Comparison of ENCODE assay signal across 1 cellular context in the genomic region with DNA sequence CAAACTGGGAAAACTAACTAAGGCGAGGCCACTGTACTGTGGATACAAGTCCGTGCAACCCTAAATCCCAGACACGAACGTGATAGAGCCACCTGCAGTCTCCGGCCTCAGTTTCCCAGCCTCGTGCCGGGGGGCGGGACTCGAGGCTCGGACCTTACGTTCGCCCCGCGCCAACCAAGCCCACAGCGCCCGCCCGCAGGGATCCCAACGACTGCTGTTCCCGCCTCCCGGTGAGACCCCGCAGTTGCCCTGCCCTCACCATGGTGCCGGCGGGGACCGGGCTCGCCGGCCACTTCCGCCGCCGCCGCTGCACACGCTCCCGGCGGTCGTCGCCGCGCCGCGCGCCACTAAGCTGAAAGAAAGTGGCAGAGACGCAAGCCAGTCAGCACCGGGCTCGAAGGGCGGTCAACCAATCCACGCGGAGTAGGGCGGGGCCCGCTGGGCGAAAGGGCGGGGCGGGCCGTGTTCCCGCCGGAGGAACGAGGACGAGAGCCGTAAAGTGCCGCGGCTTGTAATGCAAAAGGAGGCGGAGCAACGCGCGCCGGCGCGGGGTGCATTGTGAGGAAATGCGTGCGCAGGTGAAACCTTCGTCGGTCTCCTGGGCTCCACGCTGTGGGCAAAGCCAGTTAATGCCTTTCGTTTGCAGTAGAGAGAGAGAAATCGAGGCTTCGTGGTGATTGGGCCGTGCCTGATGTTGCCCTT.
TF ChIP-seq lines count a peak whose summit lies in the region.

Gene LSM4 (minus strand): TSS at position 318 of the 702 bp plus-strand sequence. CDS start 56 bp downstream, at position 262.

TF ChIP-seq in HepG2, 621 proteins besides CTCF, POLR2A, EP300 and RAD21 (continued from another document and continues in another):
- TF ChIP-seq, protein P1, sequence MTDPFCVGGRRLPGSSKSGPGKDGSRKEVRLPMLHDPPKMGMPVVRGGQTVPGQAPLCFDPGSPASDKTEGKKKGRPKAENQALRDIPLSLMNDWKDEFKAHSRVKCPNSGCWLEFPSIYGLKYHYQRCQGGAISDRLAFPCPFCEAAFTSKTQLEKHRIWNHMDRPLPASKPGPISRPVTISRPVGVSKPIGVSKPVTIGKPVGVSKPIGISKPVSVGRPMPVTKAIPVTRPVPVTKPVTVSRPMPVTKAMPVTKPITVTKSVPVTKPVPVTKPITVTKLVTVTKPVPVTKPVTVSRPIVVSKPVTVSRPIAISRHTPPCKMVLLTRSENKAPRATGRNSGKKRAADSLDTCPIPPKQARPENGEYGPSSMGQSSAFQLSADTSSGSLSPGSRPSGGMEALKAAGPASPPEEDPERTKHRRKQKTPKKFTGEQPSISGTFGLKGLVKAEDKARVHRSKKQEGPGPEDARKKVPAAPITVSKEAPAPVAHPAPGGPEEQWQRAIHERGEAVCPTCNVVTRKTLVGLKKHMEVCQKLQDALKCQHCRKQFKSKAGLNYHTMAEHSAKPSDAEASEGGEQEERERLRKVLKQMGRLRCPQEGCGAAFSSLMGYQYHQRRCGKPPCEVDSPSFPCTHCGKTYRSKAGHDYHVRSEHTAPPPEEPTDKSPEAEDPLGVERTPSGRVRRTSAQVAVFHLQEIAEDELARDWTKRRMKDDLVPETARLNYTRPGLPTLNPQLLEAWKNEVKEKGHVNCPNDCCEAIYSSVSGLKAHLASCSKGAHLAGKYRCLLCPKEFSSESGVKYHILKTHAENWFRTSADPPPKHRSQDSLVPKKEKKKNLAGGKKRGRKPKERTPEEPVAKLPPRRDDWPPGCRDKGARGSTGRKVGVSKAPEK (CRISPR knock-in tag; IDR thresholded peaks at IDR 0.05; ENCODE audit: borderline replicate concordance) = no peak
- TF ChIP-seq NFKBIZ (CRISPR knock-in tag; IDR thresholded peaks at IDR 0.05) (no peak), ZNF160 (CRISPR knock-in tag; IDR thresholded peaks at IDR 0.05) (peak; percentile 66; the same call in 1 of the 2 replicates), ZNF773 (CRISPR knock-in tag; IDR thresholded peaks at IDR 0.05; ENCODE audit: borderline replicate concordance) (0 out of 2 replicates have a peak, but pooled peaks have one; percentile 11), GTF3A (CRISPR knock-in tag; conservative IDR thresholded peaks at IDR 0.05) (no peak), THYN1 (CRISPR knock-in tag; IDR thresholded peaks at IDR 0.05; ENCODE audit: borderline replicate concordance, low read depth) (no peak), ZNF496 (CRISPR knock-in tag; IDR thresholded peaks at IDR 0.05; ENCODE audit: insufficient replicate concordance) (no peak), ZFY (CRISPR knock-in tag; IDR thresholded peaks at IDR 0.05) (peak; percentile 71), HOXD1 (CRISPR knock-in tag; IDR thresholded peaks at IDR 0.05) (no peak; the same call in 1 of the 2 replicates), AHR (CRISPR knock-in tag; IDR thresholded peaks at IDR 0.05) (no peak), RBAK (CRISPR knock-in tag; IDR thresholded peaks at IDR 0.05) (no peak), ZBTB4 (CRISPR knock-in tag; IDR thresholded peaks at IDR 0.05; ENCODE audit: borderline replicate concordance) (no peak), ATF5 (CRISPR knock-in tag; IDR thresholded peaks at IDR 0.05; ENCODE audit: low read depth) (no peak), ZFP36 (IDR thresholded peaks at IDR 0.05; ENCODE audit: borderline replicate concordance, low read depth, low read length, partially characterized antibody) (no peak), POGZ (CRISPR knock-in tag; IDR thresholded peaks at IDR 0.05) (no peak; the same call in 1 of the 2 replicates), ZZZ3 (CRISPR knock-in tag; IDR thresholded peaks at IDR 0.05; ENCODE audit: borderline replicate concordance) (no peak; the same call in 1 of the 2 replicates), ZNF121 (CRISPR knock-in tag; IDR thresholded peaks at IDR 0.05) (no peak), EHMT2 (IDR thresholded peaks at IDR 0.05; ENCODE audit: borderline replicate concordance, low read depth, low read length) (no peak), ZNF263 (CRISPR knock-in tag; IDR thresholded peaks at IDR 0.05) (0 out of 2 replicates have a peak, but pooled peaks have one; percentile 1), ZNF777 (CRISPR knock-in tag; IDR thresholded peaks at IDR 0.05) (peak; percentile 56; the same call in 1 of the 2 replicates), FOXK1 (CRISPR knock-in tag; IDR thresholded peaks at IDR 0.05; ENCODE audit: borderline replicate concordance, low read depth) (peak; percentile 59; the same call in 1 of the 2 replicates), CBFB (CRISPR knock-in tag; IDR thresholded peaks at IDR 0.05) (no peak), RBFOX2 (IDR thresholded peaks at IDR 0.05; ENCODE audit: low read depth, low read length) (peak; percentile 97), ZNF281 (CRISPR knock-in tag; IDR thresholded peaks at IDR 0.05; ENCODE audit: borderline replicate concordance) (no peak), ZNF362 (CRISPR knock-in tag; IDR thresholded peaks at IDR 0.05; ENCODE audit: borderline replicate concordance) (no peak; the same call in 1 of the 2 replicates), MTA3 (CRISPR knock-in tag; IDR thresholded peaks at IDR 0.05) (no peak), ZNF124 (CRISPR knock-in tag; IDR thresholded peaks at IDR 0.05) (no peak), ZBTB38 (CRISPR knock-in tag; IDR thresholded peaks at IDR 0.05) (peak; percentile 77; the same call in 1 of the 2 replicates)
- TF ChIP-seq, protein P2, sequence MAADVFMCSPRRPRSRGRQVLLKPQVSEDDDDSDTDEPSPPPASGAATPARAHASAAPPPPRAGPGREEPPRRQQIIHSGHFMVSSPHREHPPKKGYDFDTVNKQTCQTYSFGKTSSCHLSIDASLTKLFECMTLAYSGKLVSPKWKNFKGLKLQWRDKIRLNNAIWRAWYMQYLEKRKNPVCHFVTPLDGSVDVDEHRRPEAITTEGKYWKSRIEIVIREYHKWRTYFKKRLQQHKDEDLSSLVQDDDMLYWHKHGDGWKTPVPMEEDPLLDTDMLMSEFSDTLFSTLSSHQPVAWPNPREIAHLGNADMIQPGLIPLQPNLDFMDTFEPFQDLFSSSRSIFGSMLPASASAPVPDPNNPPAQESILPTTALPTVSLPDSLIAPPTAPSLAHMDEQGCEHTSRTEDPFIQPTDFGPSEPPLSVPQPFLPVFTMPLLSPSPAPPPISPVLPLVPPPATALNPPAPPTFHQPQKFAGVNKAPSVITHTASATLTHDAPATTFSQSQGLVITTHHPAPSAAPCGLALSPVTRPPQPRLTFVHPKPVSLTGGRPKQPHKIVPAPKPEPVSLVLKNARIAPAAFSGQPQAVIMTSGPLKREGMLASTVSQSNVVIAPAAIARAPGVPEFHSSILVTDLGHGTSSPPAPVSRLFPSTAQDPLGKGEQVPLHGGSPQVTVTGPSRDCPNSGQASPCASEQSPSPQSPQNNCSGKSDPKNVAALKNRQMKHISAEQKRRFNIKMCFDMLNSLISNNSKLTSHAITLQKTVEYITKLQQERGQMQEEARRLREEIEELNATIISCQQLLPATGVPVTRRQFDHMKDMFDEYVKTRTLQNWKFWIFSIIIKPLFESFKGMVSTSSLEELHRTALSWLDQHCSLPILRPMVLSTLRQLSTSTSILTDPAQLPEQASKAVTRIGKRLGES (CRISPR knock-in tag; IDR thresholded peaks at IDR 0.05; ENCODE audit: borderline replicate concordance) = 0 out of 2 replicates have a peak, but pooled peaks have one; percentile 22
- TF ChIP-seq, protein P3, sequence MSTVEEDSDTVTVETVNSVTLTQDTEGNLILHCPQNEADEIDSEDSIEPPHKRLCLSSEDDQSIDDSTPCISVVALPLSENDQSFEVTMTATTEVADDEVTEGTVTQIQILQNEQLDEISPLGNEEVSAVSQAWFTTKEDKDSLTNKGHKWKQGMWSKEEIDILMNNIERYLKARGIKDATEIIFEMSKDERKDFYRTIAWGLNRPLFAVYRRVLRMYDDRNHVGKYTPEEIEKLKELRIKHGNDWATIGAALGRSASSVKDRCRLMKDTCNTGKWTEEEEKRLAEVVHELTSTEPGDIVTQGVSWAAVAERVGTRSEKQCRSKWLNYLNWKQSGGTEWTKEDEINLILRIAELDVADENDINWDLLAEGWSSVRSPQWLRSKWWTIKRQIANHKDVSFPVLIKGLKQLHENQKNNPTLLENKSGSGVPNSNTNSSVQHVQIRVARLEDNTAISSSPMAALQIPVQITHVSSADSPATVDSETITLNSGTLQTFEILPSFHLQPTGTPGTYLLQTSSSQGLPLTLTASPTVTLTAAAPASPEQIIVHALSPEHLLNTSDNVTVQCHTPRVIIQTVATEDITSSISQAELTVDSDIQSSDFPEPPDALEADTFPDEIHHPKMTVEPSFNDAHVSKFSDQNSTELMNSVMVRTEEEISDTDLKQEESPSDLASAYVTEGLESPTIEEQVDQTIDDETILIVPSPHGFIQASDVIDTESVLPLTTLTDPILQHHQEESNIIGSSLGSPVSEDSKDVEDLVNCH (CRISPR knock-in tag; IDR thresholded peaks at IDR 0.05) = no peak
- TF ChIP-seq, protein P4, sequence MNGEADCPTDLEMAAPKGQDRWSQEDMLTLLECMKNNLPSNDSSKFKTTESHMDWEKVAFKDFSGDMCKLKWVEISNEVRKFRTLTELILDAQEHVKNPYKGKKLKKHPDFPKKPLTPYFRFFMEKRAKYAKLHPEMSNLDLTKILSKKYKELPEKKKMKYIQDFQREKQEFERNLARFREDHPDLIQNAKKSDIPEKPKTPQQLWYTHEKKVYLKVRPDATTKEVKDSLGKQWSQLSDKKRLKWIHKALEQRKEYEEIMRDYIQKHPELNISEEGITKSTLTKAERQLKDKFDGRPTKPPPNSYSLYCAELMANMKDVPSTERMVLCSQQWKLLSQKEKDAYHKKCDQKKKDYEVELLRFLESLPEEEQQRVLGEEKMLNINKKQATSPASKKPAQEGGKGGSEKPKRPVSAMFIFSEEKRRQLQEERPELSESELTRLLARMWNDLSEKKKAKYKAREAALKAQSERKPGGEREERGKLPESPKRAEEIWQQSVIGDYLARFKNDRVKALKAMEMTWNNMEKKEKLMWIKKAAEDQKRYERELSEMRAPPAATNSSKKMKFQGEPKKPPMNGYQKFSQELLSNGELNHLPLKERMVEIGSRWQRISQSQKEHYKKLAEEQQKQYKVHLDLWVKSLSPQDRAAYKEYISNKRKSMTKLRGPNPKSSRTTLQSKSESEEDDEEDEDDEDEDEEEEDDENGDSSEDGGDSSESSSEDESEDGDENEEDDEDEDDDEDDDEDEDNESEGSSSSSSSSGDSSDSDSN (CRISPR knock-in tag; IDR thresholded peaks at IDR 0.05) = no peak
